In the genomic region with DNA sequence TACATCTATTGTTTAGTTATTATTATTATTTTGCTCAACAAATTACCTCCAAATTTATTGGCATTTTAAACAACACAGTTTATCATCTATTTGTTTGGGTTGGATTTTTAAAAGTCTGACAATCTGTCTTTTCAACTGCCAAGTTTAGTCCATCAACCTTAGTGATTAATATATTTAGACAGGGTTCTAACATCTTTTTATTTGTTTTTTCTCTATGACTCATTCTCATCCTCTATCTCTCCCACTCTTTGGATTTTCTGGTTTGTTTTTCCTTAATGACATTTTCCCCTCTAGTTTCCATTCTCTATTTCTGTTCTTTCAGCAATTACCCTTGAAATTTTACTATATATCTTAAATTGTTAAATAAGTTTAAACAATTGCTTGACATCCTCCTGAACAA, we compare ENCODE assay signal across 17 cellular contexts. TPM values are rescaled to one million over a fixed set of nuclear protein-coding genes. Genes with fewer than 3 reads are reported as not detected.
A peak's percentile ranks its signal among the peaks of the same experiment; 100 is the strongest.
DNase-seq lines count a peak whose midpoint lies in the region; ATAC-seq, FAIRE-seq and TF ChIP-seq lines count a peak whose summit lies in the region.
"Had no signal": no experiment of that assay in that cellular context is flagged by ENCODE, and none has a peak within 500 bp of the region (broad histone marks: within the 10 kb centered on the region; RNA-seq: fewer than 3 reads in every experiment).

No MANE protein-coding gene starts in this region.

- no peak overlapping the region for H3K9ac ChIP-seq in HepG2 (ENCODE audit: insufficient read depth, low read depth, low read length)

- ATAC-seq in HepG2 (no peak), HG03039 (IDR thresholded peaks at IDR 0.05; ENCODE audit: unreplicated experiment) (no peak)

- intact Hi-C loops in HepG2 (cut with micrococcal nuclease; ENCODE audit: unreplicated experiment) = no loop called here

- peak overlapping the region; percentile 55 for H3K27ac ChIP-seq in C4-2B
- H3K27ac ChIP-seq in HepG2 (ENCODE audit: extremely low read length, insufficient read depth, low read length) = no peak overlapping the region
- H3K27ac ChIP-seq: HL-60 had no signal

- no peaks in the 10 kb centered on the region for H4K20me1 ChIP-seq in HepG2 (ENCODE audit: insufficient read depth, low read length)

- no peaks in the 10 kb centered on the region for H3K9me3 ChIP-seq in HepG2 (ENCODE audit: low read length)

- H3K4me3 ChIP-seq in HepG2 (replicated peaks in 1 of 3; ENCODE audit: insufficient read depth in 1 of 3, low read depth in 2 of 3, low read length in 3 of 3) = no peak overlapping the region

- H3K4me1 Mint-ChIP-seq in activated naive CD8-positive, alpha-beta T cell treated with anti-CD3 and anti-CD28 coated beads for 36 hours = peaks cover 22% of the 10 kb centered on the region

- no peaks in the 10 kb centered on the region for H3K4me1 ChIP-seq in HepG2 (ENCODE audit: insufficient read depth, low read length)

- no peaks in the 10 kb centered on the region for H3K79me2 ChIP-seq in HepG2 (ENCODE audit: insufficient read depth, low read length)

- TF ChIP-seq CTCF in C4-2B (conservative IDR thresholded peaks at IDR 0.05) (no peak), HepG2 (CRISPR knock-in tag; IDR thresholded peaks at IDR 0.05) (no peak)

- no peak for FAIRE-seq in HepG2 (lab: Jason Lieb, UNC)
- FAIRE-seq: GM12892 had no signal

- H3K27ac Mint-ChIP-seq in activated naive CD8-positive, alpha-beta T cell treated with anti-CD3 and anti-CD28 coated beads for 36 hours = peak overlapping the region; percentile 6
- H3K27ac Mint-ChIP-seq: HFFc6 had no signal

- in situ Hi-C loops in HepG2 (cut with HindIII; ENCODE audit: extremely low pct_ligation_motif_present, low pct_unique_long_range_greater_than_20kb) = no loop called here

- CTCF ChIA-PET in HepG2 (lab: Yijun Ruan, JAX; ENCODE audit: low intra/inter-chr PET ratio, low total read pairs) = no interaction called here

- H3K27me3 ChIP-seq in HepG2 (ENCODE audit: control insufficient read depth in 1 of 2, insufficient read depth in 2 of 2, low read length in 2 of 2) = no peaks in the 10 kb centered on the region

- BruUV-seq in HepG2 (replicated peaks; lab: Mats Ljungman, UMichigan) = no TSS peak

- H3K36me3 Mint-ChIP-seq in activated naive CD8-positive, alpha-beta T cell treated with anti-CD3 and anti-CD28 coated beads for 36 hours = peaks cover 13% of the 10 kb centered on the region

- H3K4me2 ChIP-seq in HepG2 (ENCODE audit: low read depth, low read length) = no peak overlapping the region

- H3K36me3 ChIP-seq in HepG2 (replicated peaks in 1 of 2; ENCODE audit: control insufficient read depth in 1 of 2, insufficient read depth in 2 of 2, low read length in 2 of 2) = peaks cover 0 to 1% of the 10 kb centered on the region in 2 experiments; a peak in 1 of 5 replicates

- no peak for TF ChIP-seq RAD21 in HepG2 (CRISPR knock-in tag; IDR thresholded peaks at IDR 0.05)

- DNase-seq in EH (ENCODE audit: low read depth) (peak; percentile 9), kidney glomerular epithelial cell (lab: John Stamatoyannopoulos, UW) (peak; percentile 11), NCI-H1092 treated with DMSO at 0.1 percent for 48 hours (lab: John Stamatoyannopoulos, UW) (no peak), HepG2 (ENCODE audit: low spot score) (no peak), NCI-H1694 treated with DMSO at 0.1 percent for 48 hours (lab: John Stamatoyannopoulos, UW) (no peak)
- no peak for DNase-seq in activated naive CD8-positive, alpha-beta T cell treated with anti-CD3 and anti-CD28 coated beads for 36 hours
- DNase-seq: DMS79, EL, GDM1, HCEC 1CT, HFFc6, IMR-90, KBM-7 had no signal

- TF ChIP-seq EP300 in HepG2 (IDR thresholded peaks at IDR 0.05; ENCODE audit: low read depth in 2 of 2, low read length in 2 of 2) (no peak), HepG2 (CRISPR knock-in tag; IDR thresholded peaks at IDR 0.05; ENCODE audit: borderline replicate concordance) (no peak)

- H2AFZ ChIP-seq in HepG2 (ENCODE audit: low read length) = no peak overlapping the region

- TF ChIP-seq POLR2A in HepG2 (IDR thresholded peaks at IDR 0.05; ENCODE audit: insufficient read depth in 1 of 2, low read depth in 2 of 2, low read length in 2 of 2) = no peak

- no peaks in the 10 kb centered on the region for H3K9me3 Mint-ChIP-seq in activated naive CD8-positive, alpha-beta T cell treated with anti-CD3 and anti-CD28 coated beads for 36 hours

- POLR2A ChIA-PET in HepG2 (lab: Yijun Ruan, JAX) = no interaction called here

- no peaks in the 10 kb centered on the region for H3K27me3 Mint-ChIP-seq in activated naive CD8-positive, alpha-beta T cell treated with anti-CD3 and anti-CD28 coated beads for 36 hours

- H3K4me3 Mint-ChIP-seq in activated naive CD8-positive, alpha-beta T cell treated with anti-CD3 and anti-CD28 coated beads for 36 hours = no peak overlapping the region
- H3K4me3 Mint-ChIP-seq: HFFc6 had no signal

TF ChIP-seq in HepG2, 621 proteins besides CTCF, POLR2A, EP300 and RAD21 (continues in another document):
- no peak for TF ChIP-seq ZNF737 (CRISPR knock-in tag; IDR thresholded peaks at IDR 0.05; ENCODE audit: borderline replicate concordance)
- no peak for TF ChIP-seq HOXA9 (CRISPR knock-in tag; IDR thresholded peaks at IDR 0.05; ENCODE audit: borderline replicate concordance)
- TF ChIP-seq ZNF816 (CRISPR knock-in tag; IDR thresholded peaks at IDR 0.05; ENCODE audit: borderline replicate concordance) = no peak
- TF ChIP-seq FLYWCH1 (CRISPR knock-in tag; IDR thresholded peaks at IDR 0.05) = no peak
- no peak for TF ChIP-seq CEBPG (CRISPR knock-in tag; IDR thresholded peaks at IDR 0.05)
- TF ChIP-seq HIVEP1 (CRISPR knock-in tag; IDR thresholded peaks at IDR 0.05) = no peak
- no peak for TF ChIP-seq CBX5 (CRISPR knock-in tag; IDR thresholded peaks at IDR 0.05; ENCODE audit: borderline replicate concordance)
- TF ChIP-seq, protein P1, sequence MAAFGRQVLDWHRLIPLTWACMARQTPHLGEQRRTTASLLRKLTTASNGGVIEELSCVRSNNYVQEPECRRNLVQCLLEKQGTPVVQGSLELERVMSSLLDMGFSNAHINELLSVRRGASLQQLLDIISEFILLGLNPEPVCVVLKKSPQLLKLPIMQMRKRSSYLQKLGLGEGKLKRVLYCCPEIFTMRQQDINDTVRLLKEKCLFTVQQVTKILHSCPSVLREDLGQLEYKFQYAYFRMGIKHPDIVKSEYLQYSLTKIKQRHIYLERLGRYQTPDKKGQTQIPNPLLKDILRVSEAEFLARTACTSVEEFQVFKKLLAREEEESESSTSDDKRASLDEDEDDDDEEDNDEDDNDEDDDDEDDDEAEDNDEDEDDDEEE (CRISPR knock-in tag; IDR thresholded peaks at IDR 0.05) = no peak

RNA-seq across cellular contexts. Expression of a gene that starts 41.9 kb away (rescaled TPM):
- total RNA-seq in activated naive CD8-positive, alpha-beta T cell treated with anti-CD3 and anti-CD28 coated beads for 36 hours = 100 to 1,000 TPM in 1 of 2 experiments, 10 to 100 TPM in 1; 96.7 to 101 TPM
- 104 and 113 TPM in 2 replicates for total RNA-seq in HepG2 (2016; rRNA removed; fragmentation: Illumina TruSeq; extraction: Trizol)
- 43.3 and 46.4 TPM in 2 replicates for total RNA-seq in HepG2 (2016; cell fraction: cytosol; rRNA removed; fragmentation: Illumina TruSeq; extraction: Trizol; ENCODE audit: low read depth)
- total RNA-seq in HepG2 (2016; cell fraction: insoluble cytoplasmic fraction; rRNA removed; fragmentation: Illumina TruSeq; extraction: Trizol) = 107 and 110 TPM in 2 replicates
- 61.7 and 67.5 TPM in 2 replicates for total RNA-seq in HepG2 (2016; cell fraction: membrane; rRNA removed; fragmentation: Illumina TruSeq; extraction: Trizol)
- total RNA-seq in HepG2 (2016; cell fraction: nucleus; rRNA removed; fragmentation: Illumina TruSeq; extraction: Trizol) = 78.5 and 81.5 TPM in 2 replicates
- 63.7 and 66.9 TPM in 2 replicates for polyA plus RNA-seq in HepG2 (2011; rRNA removed)
- 82.0 and 84.9 TPM in 2 replicates for polyA plus RNA-seq in HepG2 (2011; cell fraction: cytosol; rRNA removed)
- polyA plus RNA-seq in HepG2 (2011; cell fraction: nucleus; rRNA removed) = 31.6 and 32.8 TPM in 2 replicates
- polyA plus RNA-seq in HepG2 (2012) = 66.4 and 67.0 TPM in 2 replicates
- 42.5 and 45.7 TPM in 2 replicates for polyA plus RNA-seq in HepG2 (2016; cell fraction: cytosol; fragmentation: Illumina TruSeq; extraction: Trizol; ENCODE audit: low read depth)
- polyA plus RNA-seq in HepG2 (2016; cell fraction: insoluble cytoplasmic fraction; fragmentation: Illumina TruSeq; extraction: Trizol; ENCODE audit: low read depth) = 115 and 118 TPM in 2 replicates
- 55.7 and 60.8 TPM in 2 replicates for polyA plus RNA-seq in HepG2 (2016; cell fraction: membrane; fragmentation: Illumina TruSeq; extraction: Trizol; ENCODE audit: low read depth)
- 117 and 119 TPM in 2 replicates for polyA plus RNA-seq in HepG2 (2016; cell fraction: nucleus; fragmentation: Illumina TruSeq; extraction: Trizol; ENCODE audit: insufficient read depth, low read depth)
- 22.8 and 42.2 TPM in 2 replicates for polyA minus RNA-seq in HepG2 (2011; rRNA and poly(A)+ RNA removed; ENCODE audit: low replicate concordance)
- polyA minus RNA-seq in HepG2 (2011; cell fraction: cytosol; rRNA and poly(A)+ RNA removed) = 20.5 and 29.3 TPM in 2 replicates
- 22.3 and 22.8 TPM in 2 replicates for polyA minus RNA-seq in HepG2 (2011; cell fraction: nucleus; rRNA and poly(A)+ RNA removed)

RNA-seq across cellular contexts. Expression of a gene that starts 56.9 kb away (rescaled TPM):
- 10 to 100 TPM; 36.2 to 37.0 TPM for total RNA-seq in activated naive CD8-positive, alpha-beta T cell treated with anti-CD3 and anti-CD28 coated beads for 36 hours
- total RNA-seq in HepG2 (2016; rRNA removed; fragmentation: Illumina TruSeq; extraction: Trizol) = 42.8 and 43.9 TPM in 2 replicates
- 38.9 and 47.3 TPM in 2 replicates for total RNA-seq in HepG2 (2016; cell fraction: cytosol; rRNA removed; fragmentation: Illumina TruSeq; extraction: Trizol; ENCODE audit: low read depth)
- 42.2 and 45.4 TPM in 2 replicates for total RNA-seq in HepG2 (2016; cell fraction: insoluble cytoplasmic fraction; rRNA removed; fragmentation: Illumina TruSeq; extraction: Trizol)
- 79.6 and 87.7 TPM in 2 replicates for total RNA-seq in HepG2 (2016; cell fraction: membrane; rRNA removed; fragmentation: Illumina TruSeq; extraction: Trizol)
- 38.8 and 49.8 TPM in 2 replicates for total RNA-seq in HepG2 (2016; cell fraction: nucleus; rRNA removed; fragmentation: Illumina TruSeq; extraction: Trizol)
- 19.3 and 23.4 TPM in 2 replicates for polyA plus RNA-seq in HepG2 (2011; rRNA removed)
- 6.5 and 10.0 TPM in 2 replicates for polyA plus RNA-seq in HepG2 (2011; cell fraction: cytosol; rRNA removed)
- 13.7 and 23.3 TPM in 2 replicates for polyA plus RNA-seq in HepG2 (2011; cell fraction: nucleus; rRNA removed)
- polyA plus RNA-seq in HepG2 (2012) = 16.3 and 18.5 TPM in 2 replicates
- 32.8 and 38.4 TPM in 2 replicates for polyA plus RNA-seq in HepG2 (2016; cell fraction: cytosol; fragmentation: Illumina TruSeq; extraction: Trizol; ENCODE audit: low read depth)
- 29.4 and 29.9 TPM in 2 replicates for polyA plus RNA-seq in HepG2 (2016; cell fraction: insoluble cytoplasmic fraction; fragmentation: Illumina TruSeq; extraction: Trizol; ENCODE audit: low read depth)
- 43.9 and 45.7 TPM in 2 replicates for polyA plus RNA-seq in HepG2 (2016; cell fraction: membrane; fragmentation: Illumina TruSeq; extraction: Trizol; ENCODE audit: low read depth)
- polyA plus RNA-seq in HepG2 (2016; cell fraction: nucleus; fragmentation: Illumina TruSeq; extraction: Trizol; ENCODE audit: insufficient read depth, low read depth) = 42.7 and 44.3 TPM in 2 replicates
- 4.3 and 4.8 TPM in 2 replicates for polyA minus RNA-seq in HepG2 (2011; rRNA and poly(A)+ RNA removed; ENCODE audit: low replicate concordance)
- polyA minus RNA-seq in HepG2 (2011; cell fraction: cytosol; rRNA and poly(A)+ RNA removed) = 7.1 and 10.1 TPM in 2 replicates
- 57.7 and 69.5 TPM in 2 replicates for polyA minus RNA-seq in HepG2 (2011; cell fraction: nucleus; rRNA and poly(A)+ RNA removed)

Comparison
In these comparisons a context has a peak if more than half of its experiments do, and no peak if none do; other contexts are left out.
1. DNase-seq: peak in EH (single experiment) and kidney glomerular epithelial cell (single experiment); none in activated naive CD8-positive, alpha-beta T cell treated with anti-CD3 and anti-CD28 coated beads for 36 hours (single experiment), NCI-H1092 treated with DMSO at 0.1 percent for 48 hours (single experiment), HepG2 (single experiment) and NCI-H1694 treated with DMSO at 0.1 percent for 48 hours (single experiment).